2 cellular contexts compared by ENCODE assay signal in the genomic region with DNA sequence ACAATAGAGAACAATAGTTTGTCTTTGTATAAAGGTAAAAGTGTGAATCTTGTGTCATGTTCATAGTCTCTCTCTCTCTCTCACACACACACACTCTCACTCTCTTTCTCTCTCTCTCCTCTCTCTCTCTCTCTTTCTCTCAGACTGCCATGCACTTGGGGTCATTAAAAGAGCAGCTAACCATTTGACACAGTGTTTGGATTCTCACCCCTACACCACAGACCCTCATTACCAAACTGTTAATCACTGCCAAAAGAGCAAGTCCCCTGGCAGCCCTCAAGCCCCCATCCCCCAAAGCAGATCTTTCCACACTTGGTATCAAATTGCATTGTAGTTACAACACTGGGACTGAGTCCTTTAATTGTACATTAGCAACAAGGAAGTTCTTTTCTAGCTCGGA.
TF ChIP-seq lines count a peak whose summit lies in the region.

No MANE protein-coding gene starts in this region.

TF ChIP-seq in IMR-90, 13 proteins besides CTCF, POLR2A, EP300 and RAD21:
- TF ChIP-seq RFX5 (IDR thresholded peaks at IDR 0.05; ENCODE audit: low read depth, low read length), result no peak
- no peak for TF ChIP-seq SMC3 (IDR thresholded peaks at IDR 0.05; ENCODE audit: low read depth, low read length)
- no peak for TF ChIP-seq RCOR1 (IDR thresholded peaks at IDR 0.05; ENCODE audit: insufficient replicate concordance, low read length)
- TF ChIP-seq BHLHE40 (IDR thresholded peaks at IDR 0.05; ENCODE audit: low read depth, low read length), result no peak
- no peak for TF ChIP-seq MAFK (IDR thresholded peaks at IDR 0.05; ENCODE audit: low read depth, low read length)
- no peak for TF ChIP-seq FOS (IDR thresholded peaks at IDR 0.05; ENCODE audit: low read depth, low read length)
- no peak for TF ChIP-seq CHD1 (IDR thresholded peaks at IDR 0.05; ENCODE audit: low read depth, low read length)

TF ChIP-seq in endothelial cell of umbilical vein, 7 proteins besides CTCF, POLR2A, EP300 and RAD21:
- TF ChIP-seq FOS (IDR thresholded peaks at IDR 0.05; ENCODE audit: borderline replicate concordance, insufficient read depth, low read length) (no peak), GATA2 (IDR thresholded peaks at IDR 0.05; ENCODE audit: insufficient read depth, insufficient read length, low read depth, low read length) (no peak)
- TF ChIP-seq, protein P1, sequence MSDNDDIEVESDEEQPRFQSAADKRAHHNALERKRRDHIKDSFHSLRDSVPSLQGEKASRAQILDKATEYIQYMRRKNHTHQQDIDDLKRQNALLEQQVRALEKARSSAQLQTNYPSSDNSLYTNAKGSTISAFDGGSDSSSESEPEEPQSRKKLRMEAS (IDR thresholded peaks at IDR 0.05; ENCODE audit: insufficient read depth, insufficient read length), result no peak
